Comparison of ENCODE assay signal across 13 cellular contexts in genomic region chr14:71328183-71328582, GRCh38. TPM values are rescaled to one million over a fixed set of nuclear protein-coding genes. Genes with fewer than 3 reads are reported as not detected.
DNase-seq lines count a peak whose midpoint lies in the region; ATAC-seq and TF ChIP-seq lines count a peak whose summit lies in the region.
"Had no signal": no experiment of that assay in that cellular context is flagged by ENCODE, and none has a peak within 500 bp of the region (broad histone marks: within the 10 kb centered on the region; RNA-seq: fewer than 3 reads in every experiment).

No MANE protein-coding gene starts in this region.

- H3K27ac Mint-ChIP-seq in natural killer cell, result peak overlapping the region; percentile 67 to 89
- no peak overlapping the region for H3K27ac Mint-ChIP-seq in activated naive CD4-positive, alpha-beta T cell treated with anti-CD3 and anti-CD28 coated beads, Interleukin-2, amount 10 ng/mL, durations not matched to agents 7 days and 5 days

- H3K9me3 Mint-ChIP-seq in natural killer cell, result no peaks in the 10 kb centered on the region
- no peaks in the 10 kb centered on the region for H3K9me3 Mint-ChIP-seq in activated naive CD4-positive, alpha-beta T cell treated with anti-CD3 and anti-CD28 coated beads, Interleukin-2, amount 10 ng/mL, durations not matched to agents 7 days and 5 days

- peaks cover 56% of the 10 kb centered on the region for H3K36me3 ChIP-seq in PC-9 (ENCODE audit: low read depth)

- ATAC-seq in GM21529 (IDR thresholded peaks at IDR 0.05; ENCODE audit: unreplicated experiment) (peak; percentile 39), natural killer cell (peak; percentile 24 to 60 (median 54))
- ATAC-seq: naive thymus-derived CD8-positive, alpha-beta T cell had no signal

- H3K79me2 ChIP-seq in PC-9 (ENCODE audit: low read depth), result peaks cover 100% of the 10 kb centered on the region

- peak overlapping the region; percentile 1 for H3K4me3 Mint-ChIP-seq in natural killer cell
- no peak overlapping the region for H3K4me3 Mint-ChIP-seq in activated naive CD4-positive, alpha-beta T cell treated with anti-CD3 and anti-CD28 coated beads, Interleukin-2, amount 10 ng/mL, durations not matched to agents 7 days and 5 days
- H3K4me3 Mint-ChIP-seq: naive thymus-derived CD8-positive, alpha-beta T cell had no signal

- peaks cover 26% of the 10 kb centered on the region for H3K4me1 ChIP-seq in PC-9 (replicated peaks; ENCODE audit: insufficient read depth)

- no peak overlapping the region for H3K4me3 ChIP-seq in PC-9

- TF ChIP-seq CTCF in GM10266 (IDR thresholded peaks at IDR 0.05; ENCODE audit: control insufficient read depth, insufficient read depth, low read depth, missing control alignments) (no peak), PC-9 (conservative IDR thresholded peaks at IDR 0.05) (no peak), natural killer cell (IDR thresholded peaks at IDR 0.05) (no peak)

- H3F3A ChIP-seq in PC-9 (ENCODE audit: insufficient read depth, low read depth), result peaks cover 4% of the 10 kb centered on the region; the same call in 1 of the 2 replicates

- peaks cover 3% of the 10 kb centered on the region; the same call in 1 of the 2 replicates for H3K9me3 ChIP-seq in PC-9 (ENCODE audit: insufficient read depth, low read depth)

- BruUV-seq in PC-9 (replicated peaks; lab: Mats Ljungman, UMichigan), result no TSS peak

- peak; percentile 38 for DNase-seq in GM10266 (ENCODE audit: extremely low spot score)
- DNase-seq in PC-9, result no peak
- DNase-seq in natural killer cell, result no peak
- DNase-seq in activated CD4-positive, alpha-beta T cell treated with anti-CD3 and anti-CD28 coated beads, Interleukin-2, amount 50 U/mL, for 1 hour, result no peak
- DNase-seq in dedifferentiated amniotic fluid mesenchymal stem cell (ENCODE audit: extremely low spot score), result no peak
- no peak for DNase-seq in head of caudate nucleus
- DNase-seq in activated naive CD4-positive, alpha-beta T cell treated with anti-CD3 and anti-CD28 coated beads, Interleukin-2, amount 10 ng/mL, durations not matched to agents 7 days and 5 days, result no peak
- DNase-seq: activated CD4-positive, CD25-positive, alpha-beta regulatory T cell treated with anti-CD3 and anti-CD28 coated beads, Interleukin-2, amount 50 U/mL, for 72 hours; activated gamma-delta T cell; naive thymus-derived CD8-positive, alpha-beta T cell; stimulated activated CD4-positive, alpha-beta T cell treated with anti-CD3 and anti-CD28 coated beads, Interleukin-4, amount 100 ng/mL, for 24 hours; stimulated activated naive CD4-positive, alpha-beta T cell treated with Interleukin-2 at 50 U/mL for 16 hours had no signal

- intact Hi-C loops in PC-9 (cut with micrococcal nuclease; ENCODE audit: unreplicated experiment), result loop anchor here (10.0 kb wide), 3 partner anchors 207 to 387 kb away; no protein-coding TSS in a partner anchor
- intact Hi-C loops in natural killer cell (cut with micrococcal nuclease), result no loop called here
- intact Hi-C loops in head of caudate nucleus (cut with DNase I), result loop anchor here (10.0 kb wide), 4 partner anchors 137 to 427 kb away; no protein-coding TSS in a partner anchor

- CTCF ChIA-PET in PC-9 (lab: Charles Lee), result no interaction called here
- CTCF ChIA-PET in activated naive CD4-positive, alpha-beta T cell treated with anti-CD3 and anti-CD28 coated beads, Interleukin-2, amount 10 ng/mL, durations not matched to agents 7 days and 5 days (lab: Charles Lee), result interaction anchor here (1.0 to 1.6 kb wide), 3 partner anchors 8 to 162 kb away, joined by 3 to 4 read pairs (median 3); no protein-coding TSS in a partner anchor

- H3K4me2 ChIP-seq in PC-9, result no peak overlapping the region

- peaks cover 14% of the 10 kb centered on the region for H4K20me1 ChIP-seq in PC-9 (ENCODE audit: insufficient read depth)

- H3K27me3 Mint-ChIP-seq in natural killer cell (ENCODE audit: low read depth in 2 of 2), result no peaks in the 10 kb centered on the region
- H3K27me3 Mint-ChIP-seq in activated naive CD4-positive, alpha-beta T cell treated with anti-CD3 and anti-CD28 coated beads, Interleukin-2, amount 10 ng/mL, durations not matched to agents 7 days and 5 days, result no peaks in the 10 kb centered on the region
- H3K27me3 Mint-ChIP-seq: naive thymus-derived CD8-positive, alpha-beta T cell had no signal

- H3K9me2 ChIP-seq in PC-9 (ENCODE audit: insufficient read depth), result no peaks in the 10 kb centered on the region

- no peak overlapping the region for H2AFZ ChIP-seq in PC-9

- H3K27ac ChIP-seq in PC-9, result peak overlapping the region; percentile 3; the same call in 1 of the 2 replicates

- no peaks in the 10 kb centered on the region for H3K27me3 ChIP-seq in PC-9 (ENCODE audit: insufficient read depth, low read depth)

- H3K36me3 Mint-ChIP-seq in natural killer cell, result no peaks in the 10 kb centered on the region
- peaks cover 28% of the 10 kb centered on the region for H3K36me3 Mint-ChIP-seq in activated naive CD4-positive, alpha-beta T cell treated with anti-CD3 and anti-CD28 coated beads, Interleukin-2, amount 10 ng/mL, durations not matched to agents 7 days and 5 days

- H3K4me1 Mint-ChIP-seq in natural killer cell, result peaks cover 46 to 55% of the 10 kb centered on the region in 2 donors
- peaks cover 70% of the 10 kb centered on the region for H3K4me1 Mint-ChIP-seq in activated naive CD4-positive, alpha-beta T cell treated with anti-CD3 and anti-CD28 coated beads, Interleukin-2, amount 10 ng/mL, durations not matched to agents 7 days and 5 days

- POLR2A ChIA-PET in PC-9 (lab: Charles Lee; ENCODE audit: unreplicated experiment), result no interaction called here

RNA-seq across cellular contexts. Expression of gene SIPA1L1, which starts 7.9 kb away (rescaled TPM):
- total RNA-seq in PC-9 (2021), result 61.6 and 79.8 TPM in 2 replicates
- 10 to 100 TPM; 43.6 to 61.7 (median 45.3) TPM for total RNA-seq in natural killer cell
